Comparison of ENCODE assay signal across 1 cellular context in genomic region chr15:37104413-37105392, GRCh38.
TF ChIP-seq lines count a peak whose summit lies in the region.

No MANE protein-coding gene starts in this region.

TF ChIP-seq in GM23338, 12 proteins besides CTCF, POLR2A, EP300 and RAD21 (continued from another document):
- TF ChIP-seq ZNF462 (CRISPR knock-in tag; IDR thresholded peaks at IDR 0.05), result no peak
